In genomic region chr10:110304780-110305421, GRCh38 we compare ENCODE assay signal across 8 cellular contexts.
DNase-seq lines count a peak whose midpoint lies in the region; ATAC-seq and FAIRE-seq lines count a peak whose summit lies in the region.

Gene SMNDC1 (minus strand): TSS chr10:110304920. CDS start chr10:110303587, 1,333 bp downstream.

- H3K27me3 Mint-ChIP-seq in effector memory CD8-positive, alpha-beta T cell: no peaks in the 10 kb centered on the region

- H3K4me3 Mint-ChIP-seq in effector memory CD8-positive, alpha-beta T cell: peak within 1 kb of the TSS; percentile 87 to 96

- DNase-seq in COLO829 (ENCODE audit: low spot score) (peak; percentile 96), HTR-8/SVneo (ENCODE audit: insufficient read length, low spot score) (peak; percentile 82), NOMO-1 treated with dmso at 0.1 percent for 144 hours (lab: John Stamatoyannopoulos, UW; ENCODE audit: unreplicated experiment) (peak; percentile 92), medulla oblongata (ENCODE audit: extremely low spot score) (peak; percentile 99)
- DNase-seq in activated CD8-positive, alpha-beta memory T cell treated with anti-CD3 and anti-CD28 coated beads for 48 hours (ENCODE audit: low read depth in 2 of 3, low spot score in 2 of 3): peak; percentile 90 to 98 (median 91)
- DNase-seq in effector memory CD8-positive, alpha-beta T cell: peak; percentile 97 to 99 (median 98)
- peak; percentile 93 for DNase-seq in stimulated activated CD8-positive, alpha-beta memory T cell treated with anti-CD3 and anti-CD28 coated beads, Interleukin-12 subunit alpha, Interleukin-12 subunit beta, amount 100 ng/mL, for 1 hour (ENCODE audit: low read depth)

- H3K4me1 Mint-ChIP-seq in effector memory CD8-positive, alpha-beta T cell (ENCODE audit: low read depth in 2 of 2): peaks cover 24 to 34% of the 10 kb centered on the region in 2 donors

- peak within 1 kb of the TSS; percentile 98 for H3K27ac Mint-ChIP-seq in effector memory CD8-positive, alpha-beta T cell

- H3K36me3 Mint-ChIP-seq in effector memory CD8-positive, alpha-beta T cell (ENCODE audit: insufficient read depth): peaks cover 38% of the 10 kb centered on the region

- ATAC-seq in GM21367 (IDR thresholded peaks at IDR 0.05; ENCODE audit: unreplicated experiment): peak; percentile 88
- peak; percentile 86 for ATAC-seq in effector memory CD8-positive, alpha-beta T cell (replicated peaks)

- peak; percentile 74 for FAIRE-seq in HTR-8/SVneo (lab: Jason Lieb, UNC)

- no peaks in the 10 kb centered on the region for H3K9me3 Mint-ChIP-seq in effector memory CD8-positive, alpha-beta T cell

Comparison
In these comparisons a context has a peak if more than half of its experiments do, and no peak if none do; other contexts are left out.
1. Peak in every context shown above with its lines: DNase-seq and ATAC-seq.